ENCODE assay signal across 1 cellular context in the genomic region with DNA sequence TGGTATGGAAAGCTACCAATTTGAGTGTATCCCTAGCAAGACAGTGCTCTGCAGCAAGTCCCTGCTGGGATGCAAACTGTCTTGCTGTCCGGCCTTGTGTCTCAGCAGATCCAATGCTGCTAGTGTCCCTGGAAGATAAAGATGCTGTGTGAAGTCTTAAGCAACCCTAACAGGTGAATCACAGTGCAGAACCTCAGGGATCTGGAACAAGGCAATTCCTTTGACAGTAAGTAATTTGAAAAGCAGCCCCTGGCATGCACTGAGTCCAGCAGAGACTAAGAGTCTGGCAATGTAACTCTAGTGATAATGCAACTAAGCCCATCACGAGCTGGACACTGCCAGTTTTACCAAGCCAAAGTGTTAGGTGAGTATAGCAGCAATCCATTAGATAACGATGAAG.
TF ChIP-seq lines count a peak whose summit lies in the region.

No MANE protein-coding gene starts in this region.

TF ChIP-seq in A549, 52 proteins besides CTCF, POLR2A, EP300 and RAD21 (continued from another document):
- TF ChIP-seq USF2 (IDR thresholded peaks at IDR 0.05) (no peak), ESRRA (IDR thresholded peaks at IDR 0.05; ENCODE audit: borderline replicate concordance, low read length) (no peak), KDM5A (IDR thresholded peaks at IDR 0.05) (no peak), FOSL2 (IDR thresholded peaks at IDR 0.05) (no peak), FOSL2 (CRISPR knock-in tag; IDR thresholded peaks at IDR 0.05) (no peak), BHLHE40 (IDR thresholded peaks at IDR 0.05; ENCODE audit: low read depth, low read length) (no peak), HOXB5 (CRISPR knock-in tag; IDR thresholded peaks at IDR 0.05) (no peak)
- TF ChIP-seq, protein P1, sequence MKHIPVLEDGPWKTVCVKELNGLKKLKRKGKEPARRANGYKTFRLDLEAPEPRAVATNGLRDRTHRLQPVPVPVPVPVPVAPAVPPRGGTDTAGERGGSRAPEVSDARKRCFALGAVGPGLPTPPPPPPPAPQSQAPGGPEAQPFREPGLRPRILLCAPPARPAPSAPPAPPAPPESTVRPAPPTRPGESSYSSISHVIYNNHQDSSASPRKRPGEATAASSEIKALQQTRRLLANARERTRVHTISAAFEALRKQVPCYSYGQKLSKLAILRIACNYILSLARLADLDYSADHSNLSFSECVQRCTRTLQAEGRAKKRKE (CRISPR knock-in tag; IDR thresholded peaks at IDR 0.05; ENCODE audit: low read depth), result no peak
TF ChIP-seq in A549: peak in this region for 0.
